ENCODE assay signal across 9 cellular contexts in the genomic region with DNA sequence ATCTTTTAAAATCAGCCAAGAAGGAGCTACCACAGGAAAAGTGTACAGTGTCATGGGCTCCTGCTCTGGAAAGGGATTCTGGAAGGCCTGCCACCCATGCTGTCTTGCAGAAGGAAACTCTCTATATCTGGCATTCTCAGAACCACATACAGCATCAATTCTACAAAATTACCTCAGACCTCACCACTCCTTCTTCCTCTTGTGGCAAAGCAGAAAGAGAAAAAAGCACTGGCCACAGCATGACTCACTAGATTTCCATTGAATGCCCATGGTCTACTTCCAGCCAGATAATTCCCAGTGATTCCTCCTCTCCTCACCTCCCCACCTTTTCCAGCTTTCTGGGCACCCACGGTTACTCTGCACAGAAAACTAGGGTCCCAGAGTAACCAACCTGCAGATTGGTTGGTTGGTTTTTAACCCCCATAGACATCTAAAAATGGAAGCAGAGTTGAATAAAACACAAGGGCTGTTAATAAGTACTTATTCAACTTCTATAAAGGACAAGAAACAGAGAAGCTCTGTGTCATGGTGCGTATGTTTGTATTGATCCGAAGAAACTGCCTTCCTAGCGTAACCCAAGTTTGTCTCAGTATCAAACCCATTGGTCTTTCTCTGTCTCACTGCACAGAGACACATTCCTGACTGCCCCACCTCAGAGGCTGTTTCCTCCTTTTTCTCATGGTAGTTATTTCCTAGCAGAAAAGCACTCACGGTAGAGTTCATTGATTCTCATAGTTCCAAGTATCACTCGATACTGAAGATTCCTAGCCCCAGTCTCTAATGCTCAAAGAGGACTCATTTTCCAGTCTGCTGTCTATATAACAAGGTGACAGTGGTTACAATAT.
DNase-seq lines count a peak whose midpoint lies in the region; ATAC-seq and TF ChIP-seq lines count a peak whose summit lies in the region.
"Had no signal": no experiment of that assay in that cellular context is flagged by ENCODE, and none has a peak within 500 bp of the region (broad histone marks: within the 10 kb centered on the region; RNA-seq: fewer than 3 reads in every experiment).

No MANE protein-coding gene starts in this region.

- H3K4me1 ChIP-seq in right atrium auricular region: no peaks in the 10 kb centered on the region
- no peaks in the 10 kb centered on the region for H3K4me1 ChIP-seq in smooth muscle cell (ENCODE audit: low read depth)

- no peaks in the 10 kb centered on the region for H3K36me3 ChIP-seq in right atrium auricular region
- no peaks in the 10 kb centered on the region for H3K36me3 ChIP-seq in smooth muscle cell (ENCODE audit: low read depth)

- WGBS in smooth muscle cell (ENCODE audit: low lambda C conversion rate): 94% methylated on average over 6 of the region's 6 CpGs

- peaks cover 49% of the 10 kb centered on the region for H4K20me1 ChIP-seq in smooth muscle cell (ENCODE audit: low read depth)

- no peaks in the 10 kb centered on the region for H3F3A ChIP-seq in smooth muscle cell (ENCODE audit: low read depth)

- H3K4me3 ChIP-seq in fibroblast of pulmonary artery (replicated peaks; ENCODE audit: low read depth, low read length) (no peak overlapping the region), right atrium auricular region (no peak overlapping the region), smooth muscle cell (no peak overlapping the region)

- H3K27ac ChIP-seq in right atrium auricular region: no peak overlapping the region
- H3K27ac ChIP-seq in smooth muscle cell (ENCODE audit: low read depth): no peak overlapping the region

- no peak for TF ChIP-seq CTCF in fibroblast of pulmonary artery (IDR thresholded peaks at IDR 0.05; ENCODE audit: low read length, missing control alignments)
- TF ChIP-seq CTCF in right atrium auricular region (IDR thresholded peaks at IDR 0.05): no peak
- no peak for TF ChIP-seq CTCF in smooth muscle cell (IDR thresholded peaks at IDR 0.05; ENCODE audit: borderline replicate concordance, insufficient read depth, poor library complexity, severe bottlenecking)

- H3K27me3 Mint-ChIP-seq in stimulated activated naive CD8-positive, alpha-beta T cell treated with anti-CD3 and anti-CD28 coated beads, Interleukin-15, amount 100 ng/mL, for 72 hours: peaks cover 8% of the 10 kb centered on the region

- ATAC-seq in stimulated activated naive CD8-positive, alpha-beta T cell treated with anti-CD3 and anti-CD28 coated beads, Interleukin-15, Interleukin-2, amounts not matched to agents 100 U/mL and 50 U/mL, for 24 hours: peak; percentile 49
- ATAC-seq in stimulated activated naive CD8-positive, alpha-beta T cell treated with anti-CD3 and anti-CD28 coated beads, Interleukin-15, amount 100 ng/mL, for 72 hours: no peak
- no peak for ATAC-seq in GM21447 (IDR thresholded peaks at IDR 0.05; ENCODE audit: unreplicated experiment)

- H3K27ac Mint-ChIP-seq in stimulated activated naive CD8-positive, alpha-beta T cell treated with anti-CD3 and anti-CD28 coated beads, Interleukin-15, amount 100 ng/mL, for 72 hours: no peak overlapping the region

- H3K4me3 Mint-ChIP-seq in stimulated activated naive CD8-positive, alpha-beta T cell treated with anti-CD3 and anti-CD28 coated beads, Interleukin-15, amount 100 ng/mL, for 72 hours: peak overlapping the region in 1 of 2 donors; percentile 3

- DNase-seq in stimulated activated naive CD8-positive, alpha-beta T cell treated with anti-CD3 and anti-CD28 coated beads, Interleukin-15, Interleukin-2, amounts not matched to agents 100 U/mL and 50 U/mL, for 24 hours: no peak
- DNase-seq in stimulated activated naive CD8-positive, alpha-beta T cell treated with anti-CD3 and anti-CD28 coated beads, Interleukin-15, amount 100 ng/mL, for 72 hours: no peak
- DNase-seq in SKM-1 (lab: John Stamatoyannopoulos, UW; ENCODE audit: unreplicated experiment) (peak; percentile 44), fibroblast of pulmonary artery (ENCODE audit: low read depth) (peak; percentile 71), right atrium auricular region (ENCODE audit: low spot score) (no peak), cortex of kidney (lab: John Stamatoyannopoulos, UW) (no peak), smooth muscle cell (lab: John Stamatoyannopoulos, UW; ENCODE audit: unreplicated experiment) (no peak)
- DNase-seq: stimulated activated CD4-positive, alpha-beta T cell treated with anti-CD3 and anti-CD28 coated beads, Interleukin-15, amount 100 ng/mL, for 24 hours had no signal

- H3K9me3 Mint-ChIP-seq in stimulated activated naive CD8-positive, alpha-beta T cell treated with anti-CD3 and anti-CD28 coated beads, Interleukin-15, amount 100 ng/mL, for 72 hours: no peaks in the 10 kb centered on the region

- H3K79me2 ChIP-seq in smooth muscle cell (ENCODE audit: low read depth): peaks cover 18% of the 10 kb centered on the region

- no peaks in the 10 kb centered on the region for H3K9me3 ChIP-seq in right atrium auricular region
- H3K9me3 ChIP-seq in smooth muscle cell (replicated peaks; ENCODE audit: low read depth): no peaks in the 10 kb centered on the region

- H3K4me1 Mint-ChIP-seq in stimulated activated naive CD8-positive, alpha-beta T cell treated with anti-CD3 and anti-CD28 coated beads, Interleukin-15, amount 100 ng/mL, for 72 hours: peaks cover 29% of the 10 kb centered on the region

- H3K27me3 ChIP-seq in right atrium auricular region (no peaks in the 10 kb centered on the region), smooth muscle cell (ENCODE audit: low read depth) (no peaks in the 10 kb centered on the region)

- H2AFZ ChIP-seq in smooth muscle cell (ENCODE audit: low read depth): no peak overlapping the region

- H3K9ac ChIP-seq in smooth muscle cell (ENCODE audit: low read depth): no peak overlapping the region

- H3K4me2 ChIP-seq in smooth muscle cell: no peak overlapping the region

Comparison
In these comparisons a context has a peak if more than half of its experiments do, and no peak if none do; other contexts are left out.
1. DNase-seq: peak in SKM-1 (single experiment) and fibroblast of pulmonary artery (single experiment); none in stimulated activated naive CD8-positive, alpha-beta T cell treated with anti-CD3 and anti-CD28 coated beads, Interleukin-15, Interleukin-2, amounts not matched to agents 100 U/mL and 50 U/mL, for 24 hours (single experiment), stimulated activated naive CD8-positive, alpha-beta T cell treated with anti-CD3 and anti-CD28 coated beads, Interleukin-15, amount 100 ng/mL, for 72 hours (0 of 2), right atrium auricular region (single experiment), cortex of kidney (single experiment) and smooth muscle cell (single experiment).